Comparison of ENCODE assay signal across 19 cellular contexts in genomic region chr7:45173596-45174327, GRCh38. TPM values are rescaled to one million over a fixed set of nuclear protein-coding genes. Genes with fewer than 3 reads are reported as not detected.
"Had no signal": no experiment of that assay in that cellular context is flagged by ENCODE, and none has a peak within 500 bp of the region (broad histone marks: within the 10 kb centered on the region; RNA-seq: fewer than 3 reads in every experiment).

No MANE protein-coding gene starts in this region.

- DNase-seq: activated CD4-positive, alpha-beta T cell treated with anti-CD3 and anti-CD28 coated beads, Interleukin-2, amount 10 ng/mL, durations not matched to agents 24 days and 14 days; activated CD8-positive, alpha-beta memory T cell treated with anti-CD3 and anti-CD28 coated beads, Interleukin-2, amount 50 U/mL, for 4 hours; activated CD8-positive, alpha-beta T cell treated with anti-CD3 and anti-CD28 coated beads, Interleukin-2, amount 10 ng/mL, durations not matched to agents 7 days and 5 days; cerebellar nuclear complex; dermis blood vessel endothelial cell; effector memory CD8-positive, alpha-beta T cell; foreskin melanocyte; immature natural killer cell; naive B cell; SJCRH30; stomach; T-helper 17 cell had no signal

- H3K9me3 ChIP-seq: neutrophil, SJCRH30, stomach, thoracic aorta had no signal

- H3K9me3 Mint-ChIP-seq: activated CD4-positive, alpha-beta T cell treated with anti-CD3 and anti-CD28 coated beads, Interleukin-2, amount 10 ng/mL, durations not matched to agents 24 days and 14 days; effector memory CD8-positive, alpha-beta T cell; immature natural killer cell; WTC11 had no signal

- H3K27ac Mint-ChIP-seq: activated CD4-positive, alpha-beta T cell treated with anti-CD3 and anti-CD28 coated beads, Interleukin-2, amount 10 ng/mL, durations not matched to agents 24 days and 14 days; activated CD8-positive, alpha-beta T cell treated with anti-CD3 and anti-CD28 coated beads, Interleukin-2, amount 10 ng/mL, durations not matched to agents 7 days and 5 days; activated naive CD8-positive, alpha-beta T cell; effector memory CD8-positive, alpha-beta T cell; immature natural killer cell; naive B cell; T-helper 17 cell; WTC11 had no signal

- H3K27ac ChIP-seq: epithelial cell of prostate, neutrophil, SJCRH30, stomach, thoracic aorta had no signal

- H3K4me3 Mint-ChIP-seq: activated CD4-positive, alpha-beta T cell treated with anti-CD3 and anti-CD28 coated beads, Interleukin-2, amount 10 ng/mL, durations not matched to agents 24 days and 14 days; activated CD8-positive, alpha-beta T cell treated with anti-CD3 and anti-CD28 coated beads, Interleukin-2, amount 10 ng/mL, durations not matched to agents 7 days and 5 days; activated naive CD8-positive, alpha-beta T cell; effector memory CD8-positive, alpha-beta T cell; immature natural killer cell; naive B cell; WTC11 had no signal

- H3K27me3 ChIP-seq: neutrophil had no signal

- H3K4me1 Mint-ChIP-seq: activated CD4-positive, alpha-beta T cell treated with anti-CD3 and anti-CD28 coated beads, Interleukin-2, amount 10 ng/mL, durations not matched to agents 24 days and 14 days; immature natural killer cell; naive B cell; WTC11 had no signal

- H3K36me3 Mint-ChIP-seq: activated naive CD8-positive, alpha-beta T cell; immature natural killer cell; naive B cell; WTC11 had no signal

- H3K4me3 ChIP-seq: SJCRH30, smooth muscle cell, stomach, thoracic aorta had no signal

- H3K4me1 ChIP-seq: SJCRH30, stomach had no signal

- H3K36me3 ChIP-seq: neutrophil, SJCRH30, stomach, thoracic aorta had no signal

RNA-seq across cellular contexts. Expression of gene RAMP3, which starts 16.2 kb away (rescaled TPM):
- total RNA-seq: activated CD4-positive, alpha-beta T cell treated with anti-CD3 and anti-CD28 coated beads, Interleukin-2, amount 10 ng/mL, durations not matched to agents 24 days and 14 days; activated CD8-positive, alpha-beta T cell treated with anti-CD3 and anti-CD28 coated beads, Interleukin-2, amount 10 ng/mL, durations not matched to agents 7 days and 5 days; SJCRH30; smooth muscle cell had no signal
- polyA plus RNA-seq: fibroblast of lung, immature natural killer cell, smooth muscle cell had no signal
